17 cellular contexts compared by ENCODE assay signal in the genomic region with DNA sequence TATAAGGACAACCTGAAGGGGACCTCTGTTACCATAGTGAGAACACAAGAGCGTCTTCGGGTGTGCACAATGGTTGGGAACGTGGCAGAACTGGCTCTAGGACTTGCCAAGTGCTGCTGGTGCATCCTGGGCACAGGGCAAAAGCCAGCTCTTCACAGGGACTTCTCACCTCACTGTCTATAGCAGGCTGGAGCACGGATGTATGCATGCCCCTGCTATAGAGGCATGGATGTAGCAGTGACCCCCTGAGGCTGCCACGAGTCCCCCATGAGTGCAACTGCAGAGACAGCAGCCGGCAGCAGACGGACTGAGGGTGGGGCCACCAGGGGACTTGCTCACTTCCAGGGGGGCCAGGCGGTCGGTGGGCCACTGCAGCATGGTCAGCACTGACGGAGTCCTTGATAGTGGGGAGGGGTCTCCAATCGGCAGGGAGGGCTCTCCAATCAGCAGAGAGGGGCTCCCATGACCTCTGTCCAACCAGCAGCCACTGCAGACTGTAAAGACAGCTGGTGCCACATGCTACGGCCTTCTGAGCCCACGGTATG.
A peak's percentile ranks its signal among the peaks of the same experiment; 100 is the strongest.
DNase-seq lines count a peak whose midpoint lies in the region; ATAC-seq, FAIRE-seq and TF ChIP-seq lines count a peak whose summit lies in the region.
"Had no signal": no experiment of that assay in that cellular context is flagged by ENCODE, and none has a peak within 500 bp of the region (broad histone marks: within the 10 kb centered on the region; RNA-seq: fewer than 3 reads in every experiment).

No MANE protein-coding gene starts in this region.

- H3K79me2 ChIP-seq in GM23338 (replicated peaks; ENCODE audit: insufficient read depth) (peaks cover 67% of the 10 kb centered on the region), HepG2 (ENCODE audit: insufficient read depth, low read length) (no peaks in the 10 kb centered on the region)

- TF ChIP-seq RAD21 in HepG2 (CRISPR knock-in tag; IDR thresholded peaks at IDR 0.05), result no peak

- ATAC-seq in GM23338, result no peak
- peak; percentile 41 to 55 for ATAC-seq in lower lobe of right lung
- ATAC-seq in HG03045 (IDR thresholded peaks at IDR 0.05; ENCODE audit: unreplicated experiment), result no peak
- ATAC-seq in GM18907 (IDR thresholded peaks at IDR 0.05; ENCODE audit: unreplicated experiment), result no peak
- no peak for ATAC-seq in HepG2
- ATAC-seq: Panc1 had no signal

- no peak for TF ChIP-seq CTCF in GM23338 (conservative IDR thresholded peaks at IDR 0.05; ENCODE audit: low read depth in 2 of 2)
- no peak for TF ChIP-seq CTCF in lower lobe of right lung (IDR thresholded peaks at IDR 0.05)
- no peak for TF ChIP-seq CTCF in uterus (IDR thresholded peaks at IDR 0.05)
- no peak for TF ChIP-seq CTCF in HepG2 (CRISPR knock-in tag; IDR thresholded peaks at IDR 0.05)

- peak overlapping the region; percentile 64 for H3K27ac Mint-ChIP-seq in GM23338
- peak overlapping the region; percentile 28 for H3K27ac Mint-ChIP-seq in activated naive CD8-positive, alpha-beta T cell treated with anti-CD3 and anti-CD28 coated beads for 36 hours
- H3K27ac Mint-ChIP-seq: activated naive CD4-positive, alpha-beta T cell treated with anti-CD3 and anti-CD28 coated beads, Interleukin-2, amount 10 ng/mL, durations not matched to agents 7 days and 5 days had no signal

- 13% methylated on average over 3 of the region's 13 CpGs for WGBS in HepG2 (ENCODE audit: low lambda C conversion rate)

- H3K4me3 ChIP-seq in BLaER1 (no peak overlapping the region), GM23338 (no peak overlapping the region), lower lobe of right lung (no peak overlapping the region), uterus (no peak overlapping the region), HepG2 (replicated peaks in 1 of 3; ENCODE audit: insufficient read depth in 1 of 3, low read depth in 2 of 3, low read length in 3 of 3) (no peak overlapping the region)
- H3K4me3 ChIP-seq: ovary, sigmoid colon, SK-N-MC, vagina had no signal

- H3K9me3 Mint-ChIP-seq in GM23338, result no peaks in the 10 kb centered on the region
- H3K9me3 Mint-ChIP-seq in activated naive CD8-positive, alpha-beta T cell treated with anti-CD3 and anti-CD28 coated beads for 36 hours, result no peaks in the 10 kb centered on the region
- H3K9me3 Mint-ChIP-seq: activated naive CD4-positive, alpha-beta T cell treated with anti-CD3 and anti-CD28 coated beads, Interleukin-2, amount 10 ng/mL, durations not matched to agents 7 days and 5 days; brain; dendritic cell treated with granulocyte-macrophage colony-stimulating factor and Interleukin-4, amounts not matched to agents 40 ng/mL and 50 ng/mL, for 4 days had no signal

- H2AFZ ChIP-seq in GM23338 (no peak overlapping the region), HepG2 (ENCODE audit: low read length) (no peak overlapping the region)

- in situ Hi-C loops in HepG2 (cut with HindIII; ENCODE audit: extremely low pct_ligation_motif_present, low pct_unique_long_range_greater_than_20kb), result no loop called here

- DNase-seq in GM23338 (ENCODE audit: low spot score), result no peak
- no peak for DNase-seq in activated naive CD8-positive, alpha-beta T cell treated with anti-CD3 and anti-CD28 coated beads for 36 hours
- DNase-seq in lower lobe of right lung, result no peak
- no peak for DNase-seq in uterus
- no peak for DNase-seq in HepG2 (ENCODE audit: low spot score)
- DNase-seq: activated naive CD4-positive, alpha-beta T cell treated with anti-CD3 and anti-CD28 coated beads, Interleukin-2, amount 10 ng/mL, durations not matched to agents 7 days and 5 days; NCI-H1436; ovary; sigmoid colon had no signal

- no peak for TF ChIP-seq EP300 in HepG2 (IDR thresholded peaks at IDR 0.05; ENCODE audit: low read depth in 2 of 2, low read length in 2 of 2)
- TF ChIP-seq EP300 in HepG2 (CRISPR knock-in tag; IDR thresholded peaks at IDR 0.05; ENCODE audit: borderline replicate concordance), result no peak

- TF ChIP-seq POLR2A in uterus (IDR thresholded peaks at IDR 0.05) (no peak), HepG2 (IDR thresholded peaks at IDR 0.05; ENCODE audit: insufficient read depth in 1 of 2, low read depth in 2 of 2, low read length in 2 of 2) (no peak)

- no TSS peak for BruUV-seq in HepG2 (replicated peaks; lab: Mats Ljungman, UMichigan)

- H3F3A ChIP-seq in GM23338 (replicated peaks; ENCODE audit: low read depth), result peaks cover 18% of the 10 kb centered on the region

- H3K9me3 ChIP-seq in BLaER1, result no peaks in the 10 kb centered on the region
- no peaks in the 10 kb centered on the region for H3K9me3 ChIP-seq in lower lobe of right lung
- H3K9me3 ChIP-seq in uterus, result no peaks in the 10 kb centered on the region
- no peaks in the 10 kb centered on the region for H3K9me3 ChIP-seq in HepG2 (ENCODE audit: low read length)
- H3K9me3 ChIP-seq: ovary, sigmoid colon, vagina had no signal

- H3K36me3 ChIP-seq in BLaER1 (peaks cover 60% of the 10 kb centered on the region), GM23338 (ENCODE audit: insufficient read depth) (no peaks in the 10 kb centered on the region), lower lobe of right lung (no peaks in the 10 kb centered on the region), uterus (no peaks in the 10 kb centered on the region), HepG2 (replicated peaks in 1 of 2; ENCODE audit: control insufficient read depth in 1 of 2, insufficient read depth in 2 of 2, low read length in 2 of 2) (no peaks in the 10 kb centered on the region)
- H3K36me3 ChIP-seq: ovary, sigmoid colon, vagina had no signal

- H3K9ac ChIP-seq in BLaER1 (no peak overlapping the region), HepG2 (ENCODE audit: insufficient read depth, low read depth, low read length) (no peak overlapping the region)

- H3K4me3 Mint-ChIP-seq in GM23338, result no peak overlapping the region
- no peak overlapping the region for H3K4me3 Mint-ChIP-seq in activated naive CD8-positive, alpha-beta T cell treated with anti-CD3 and anti-CD28 coated beads for 36 hours
- H3K4me3 Mint-ChIP-seq: activated naive CD4-positive, alpha-beta T cell treated with anti-CD3 and anti-CD28 coated beads, Interleukin-2, amount 10 ng/mL, durations not matched to agents 7 days and 5 days; brain; dendritic cell treated with granulocyte-macrophage colony-stimulating factor and Interleukin-4, amounts not matched to agents 40 ng/mL and 50 ng/mL, for 4 days had no signal

- H3K4me1 ChIP-seq in BLaER1, result peaks cover 91% of the 10 kb centered on the region
- peaks cover 52% of the 10 kb centered on the region for H3K4me1 ChIP-seq in GM23338 (ENCODE audit: insufficient read depth)
- peaks cover 33% of the 10 kb centered on the region for H3K4me1 ChIP-seq in lower lobe of right lung
- H3K4me1 ChIP-seq in uterus, result no peaks in the 10 kb centered on the region
- H3K4me1 ChIP-seq in HepG2 (ENCODE audit: insufficient read depth, low read length), result peaks cover 3% of the 10 kb centered on the region

- H3K27me3 ChIP-seq in BLaER1 (no peaks in the 10 kb centered on the region), GM23338 (ENCODE audit: insufficient read depth) (no peaks in the 10 kb centered on the region), lower lobe of right lung (ENCODE audit: low read depth) (no peaks in the 10 kb centered on the region), uterus (no peaks in the 10 kb centered on the region), HepG2 (ENCODE audit: control insufficient read depth in 1 of 2, insufficient read depth in 2 of 2, low read length in 2 of 2) (no peaks in the 10 kb centered on the region; a peak in 1 of 5 replicates)
- H3K27me3 ChIP-seq: ovary, sigmoid colon, vagina had no signal

- no peak overlapping the region for H3K27ac ChIP-seq in BLaER1
- peak overlapping the region; percentile 97; the same call in 1 of the 2 replicates for H3K27ac ChIP-seq in GM23338 (ENCODE audit: low read depth)
- H3K27ac ChIP-seq in lower lobe of right lung, result no peak overlapping the region
- no peak overlapping the region for H3K27ac ChIP-seq in uterus
- H3K27ac ChIP-seq in HepG2 (ENCODE audit: extremely low read length, insufficient read depth, low read length), result no peak overlapping the region
- H3K27ac ChIP-seq: ovary, sigmoid colon, SK-N-MC, vagina had no signal

- POLR2A ChIA-PET in HepG2 (lab: Yijun Ruan, JAX), result no interaction called here

- FAIRE-seq in HepG2 (lab: Jason Lieb, UNC), result no peak

- no peaks in the 10 kb centered on the region for H3K9me2 ChIP-seq in GM23338 (ENCODE audit: insufficient read depth)

- H4K20me1 ChIP-seq in BLaER1 (peaks cover 100% of the 10 kb centered on the region), GM23338 (replicated peaks; ENCODE audit: insufficient read depth) (no peaks in the 10 kb centered on the region), HepG2 (ENCODE audit: insufficient read depth, low read length) (no peaks in the 10 kb centered on the region)

- H3K4me1 Mint-ChIP-seq in GM23338, result peaks cover 77% of the 10 kb centered on the region
- H3K4me1 Mint-ChIP-seq in activated naive CD8-positive, alpha-beta T cell treated with anti-CD3 and anti-CD28 coated beads for 36 hours, result peaks cover 76% of the 10 kb centered on the region

- H3K36me3 Mint-ChIP-seq in GM23338 (ENCODE audit: low read depth), result peaks cover 6% of the 10 kb centered on the region; the same call in 2 of the 3 replicates
- H3K36me3 Mint-ChIP-seq in activated naive CD8-positive, alpha-beta T cell treated with anti-CD3 and anti-CD28 coated beads for 36 hours, result peaks cover 46% of the 10 kb centered on the region
- H3K36me3 Mint-ChIP-seq: brain had no signal

- CTCF ChIA-PET in HepG2 (lab: Yijun Ruan, JAX; ENCODE audit: low intra/inter-chr PET ratio, low total read pairs), result no interaction called here

- peaks cover 21% of the 10 kb centered on the region for H3K27me3 Mint-ChIP-seq in GM23338 (ENCODE audit: insufficient read depth, low read depth, poor library complexity)
- no peaks in the 10 kb centered on the region for H3K27me3 Mint-ChIP-seq in activated naive CD8-positive, alpha-beta T cell treated with anti-CD3 and anti-CD28 coated beads for 36 hours
- H3K27me3 Mint-ChIP-seq: activated naive CD4-positive, alpha-beta T cell treated with anti-CD3 and anti-CD28 coated beads, Interleukin-2, amount 10 ng/mL, durations not matched to agents 7 days and 5 days; brain; dendritic cell treated with granulocyte-macrophage colony-stimulating factor and Interleukin-4, amounts not matched to agents 40 ng/mL and 50 ng/mL, for 4 days had no signal

- H3K4me2 ChIP-seq in BLaER1 (peak overlapping the region; percentile 41), GM23338 (no peak overlapping the region), HepG2 (ENCODE audit: low read depth, low read length) (no peak overlapping the region)

- intact Hi-C loops in lower lobe of right lung (cut with DNase I), result no loop called here
- intact Hi-C loops in uterus (cut with DNase I; ENCODE audit: low total_unique reads), result no loop called here
- intact Hi-C loops in HepG2 (cut with micrococcal nuclease; ENCODE audit: unreplicated experiment), result no loop called here

TF ChIP-seq in GM23338, 12 proteins besides CTCF, POLR2A, EP300 and RAD21 (continues in another document):
- TF ChIP-seq EZH2 (IDR thresholded peaks at IDR 0.05; ENCODE audit: low read depth, unreplicated experiment) (no peak), POLR2AphosphoS5 (IDR thresholded peaks at IDR 0.05; ENCODE audit: low read depth) (no peak), EZH2phosphoT487 (IDR thresholded peaks at IDR 0.05; ENCODE audit: unreplicated experiment) (no peak)

TF ChIP-seq in HepG2, 621 proteins besides CTCF, POLR2A, EP300 and RAD21 (continues in another document):
- TF ChIP-seq MEIS2 (CRISPR knock-in tag; IDR thresholded peaks at IDR 0.05) (no peak), HOXA9 (CRISPR knock-in tag; IDR thresholded peaks at IDR 0.05; ENCODE audit: borderline replicate concordance) (no peak)

Comparison
In these comparisons a context has a peak if more than half of its experiments do, and no peak if none do; other contexts are left out.
1. ATAC-seq: peak in lower lobe of right lung (2 of 2); none in GM23338 (single experiment), HG03045 (single experiment), GM18907 (single experiment) and HepG2 (single experiment).